19 cellular contexts compared by ENCODE assay signal in the genomic region with DNA sequence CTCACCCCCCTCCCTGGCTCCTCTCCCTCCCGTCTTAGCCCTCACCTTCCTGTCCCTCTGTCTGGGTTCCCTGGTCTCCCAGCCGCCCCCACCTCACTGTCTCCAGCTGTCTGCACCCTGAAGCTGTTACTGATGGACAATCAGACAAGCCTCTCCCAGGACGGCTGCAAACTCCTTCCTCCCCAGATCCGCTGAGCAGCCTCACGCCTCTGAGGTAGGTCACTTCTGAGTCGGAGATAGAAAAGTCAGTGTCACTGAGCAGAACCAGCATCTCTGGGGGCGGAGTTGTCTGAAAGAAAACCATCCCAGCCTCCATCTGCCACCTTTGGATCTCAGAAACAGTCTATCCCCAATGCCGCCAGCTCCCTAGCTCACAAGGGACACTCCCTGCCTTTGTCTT. TPM values are rescaled to one million over a fixed set of nuclear protein-coding genes. Genes with fewer than 3 reads are reported as not detected.
DNase-seq lines count a peak whose midpoint lies in the region; ATAC-seq and TF ChIP-seq lines count a peak whose summit lies in the region.
"Had no signal": no experiment of that assay in that cellular context is flagged by ENCODE, and none has a peak within 500 bp of the region (broad histone marks: within the 10 kb centered on the region; RNA-seq: fewer than 3 reads in every experiment).

No MANE protein-coding gene starts in this region.

- no peaks in the 10 kb centered on the region for H3K9me3 Mint-ChIP-seq in stimulated activated naive CD8-positive, alpha-beta T cell treated with anti-CD3 and anti-CD28 coated beads, Interleukin-15, amount 100 ng/mL, for 72 hours
- H3K9me3 Mint-ChIP-seq: CD8-positive, alpha-beta memory T cell had no signal

- WGBS in spleen, 5 donors: 43 to 53% (median 48%) methylated on average over 8 of the region's 8 CpGs
- WGBS in thyroid gland, 2 donors: 70 to 73% methylated on average over 8 of the region's 8 CpGs

- in situ Hi-C loops in brain microvascular endothelial cell (cut with HindIII; ENCODE audit: low pct_ligation_motif_present, low sequenced_read_pairs): loop anchor here (25.0 kb wide), 1 partner anchor 255 kb away; no protein-coding TSS in a partner anchor

- TF ChIP-seq CTCF in brain microvascular endothelial cell (IDR thresholded peaks at IDR 0.05; ENCODE audit: low read depth, low read length, missing control alignments) (no peak), spleen (IDR thresholded peaks at IDR 0.05 in 8 of 11, conservative IDR thresholded peaks at IDR 0.05 in 3 of 11) (no peak), thyroid gland (IDR thresholded peaks at IDR 0.05) (no peak), colonic mucosa (IDR thresholded peaks at IDR 0.05) (no peak)

- no peak overlapping the region for H3K9ac ChIP-seq in colonic mucosa (ENCODE audit: low read depth in 2 of 2, low read length in 2 of 2)
- H3K9ac ChIP-seq: KMS-11 had no signal

- DNase-seq in stimulated activated naive CD8-positive, alpha-beta T cell treated with anti-CD3 and anti-CD28 coated beads, Interleukin-15, amount 100 ng/mL, for 72 hours: no peak
- no peak for DNase-seq in stimulated activated naive CD8-positive, alpha-beta T cell treated with anti-CD3 and anti-CD28 coated beads, Interleukin-15, Interleukin-2, amounts not matched to agents 100 U/mL and 50 U/mL, for 24 hours
- DNase-seq in brain microvascular endothelial cell: peak; percentile 35
- peak; percentile 16 for DNase-seq in kidney tubule cell (ENCODE audit: low spot score)
- DNase-seq in spleen: peak; percentile 39
- DNase-seq in thyroid gland: no peak
- no peak for DNase-seq in colonic mucosa
- no peak for DNase-seq in NOMO-1 treated with DMSO at 0.1 percent for 48 hours (lab: John Stamatoyannopoulos, UW; ENCODE audit: unreplicated experiment)
- DNase-seq: ACHN; CD8-positive, alpha-beta memory T cell; MG63; NCI-H1105 treated with DMSO at 0.1 percent for 48 hours; NCI-H187 treated with DMSO at 0.1 percent for 48 hours; NCI-H2171; NCI-H510A had no signal

- no peaks in the 10 kb centered on the region for H3K4me1 Mint-ChIP-seq in stimulated activated naive CD8-positive, alpha-beta T cell treated with anti-CD3 and anti-CD28 coated beads, Interleukin-15, amount 100 ng/mL, for 72 hours
- H3K4me1 Mint-ChIP-seq: B cell; CD8-positive, alpha-beta memory T cell had no signal

- H3K27ac ChIP-seq in brain microvascular endothelial cell (no peak overlapping the region), spleen (no peak overlapping the region), thyroid gland (no peak overlapping the region), colonic mucosa (no peak overlapping the region)
- H3K27ac ChIP-seq: KMS-11, RWPE1, SJSA1 had no signal

- no peak overlapping the region for H3K4me3 Mint-ChIP-seq in stimulated activated naive CD8-positive, alpha-beta T cell treated with anti-CD3 and anti-CD28 coated beads, Interleukin-15, amount 100 ng/mL, for 72 hours
- H3K4me3 Mint-ChIP-seq: B cell; CD8-positive, alpha-beta memory T cell had no signal

- H3K36me3 ChIP-seq in brain microvascular endothelial cell (replicated peaks): no peaks in the 10 kb centered on the region
- H3K36me3 ChIP-seq in spleen: no peaks in the 10 kb centered on the region
- no peaks in the 10 kb centered on the region for H3K36me3 ChIP-seq in thyroid gland
- no peaks in the 10 kb centered on the region for H3K36me3 ChIP-seq in colonic mucosa
- H3K36me3 ChIP-seq: MG63, SJSA1 had no signal

- no peaks in the 10 kb centered on the region for H3K27me3 ChIP-seq in brain microvascular endothelial cell (replicated peaks)
- H3K27me3 ChIP-seq in spleen (replicated peaks in 1 of 7): peaks cover 0 to 68% (median 0%) of the 10 kb centered on the region in 7 donors
- no peaks in the 10 kb centered on the region for H3K27me3 ChIP-seq in thyroid gland
- no peaks in the 10 kb centered on the region for H3K27me3 ChIP-seq in colonic mucosa
- H3K27me3 ChIP-seq: MG63 had no signal

- no peak for TF ChIP-seq POLR2A in spleen (IDR thresholded peaks at IDR 0.05)
- no peak for TF ChIP-seq POLR2A in thyroid gland (IDR thresholded peaks at IDR 0.05)

- intact Hi-C loops in spleen (cut with DNase I; ENCODE audit: low total_unique reads) (no loop called here), thyroid gland (cut with DNase I) (no loop called here), colonic mucosa (cut with DNase I) (no loop called here)

- H3K27me3 Mint-ChIP-seq in stimulated activated naive CD8-positive, alpha-beta T cell treated with anti-CD3 and anti-CD28 coated beads, Interleukin-15, amount 100 ng/mL, for 72 hours: peaks cover 33% of the 10 kb centered on the region

- H3K27ac Mint-ChIP-seq in stimulated activated naive CD8-positive, alpha-beta T cell treated with anti-CD3 and anti-CD28 coated beads, Interleukin-15, amount 100 ng/mL, for 72 hours: peak overlapping the region; percentile 9 to 84
- H3K27ac Mint-ChIP-seq: B cell had no signal

- H3K4me1 ChIP-seq in spleen: no peaks in the 10 kb centered on the region
- peaks cover 0 to 18% of the 10 kb centered on the region in 2 donors for H3K4me1 ChIP-seq in thyroid gland
- no peaks in the 10 kb centered on the region for H3K4me1 ChIP-seq in colonic mucosa
- H3K4me1 ChIP-seq: SJSA1 had no signal

- ATAC-seq in stimulated activated naive CD8-positive, alpha-beta T cell treated with anti-CD3 and anti-CD28 coated beads, Interleukin-15, amount 100 ng/mL, for 72 hours: no peak
- ATAC-seq in stimulated activated naive CD8-positive, alpha-beta T cell treated with anti-CD3 and anti-CD28 coated beads, Interleukin-15, Interleukin-2, amounts not matched to agents 100 U/mL and 50 U/mL, for 24 hours: no peak

- H3K4me3 ChIP-seq in brain microvascular endothelial cell (ENCODE audit: low read depth, low read length) (no peak overlapping the region), spleen (no peak overlapping the region), thyroid gland (replicated peaks in 1 of 3) (no peak overlapping the region), colonic mucosa (no peak overlapping the region)
- H3K4me3 ChIP-seq: MG63, SJSA1 had no signal

- H3K9me3 ChIP-seq in spleen (peaks cover 0 to 6% (median 0%) of the 10 kb centered on the region in 8 donors), thyroid gland (no peaks in the 10 kb centered on the region), colonic mucosa (no peaks in the 10 kb centered on the region)
- H3K9me3 ChIP-seq: MG63, SJSA1 had no signal

RNA-seq across cellular contexts. Expression of a gene that starts 27.4 kb away (rescaled TPM):
- total RNA-seq in spleen: 1 to 10 TPM in 6 of 7 donors, under 1 TPM in 1; 0.77 to 2.8 (median 1.8) TPM
- polyA plus RNA-seq in spleen: 1 to 10 TPM; 1.6 to 3.2 (median 1.7) TPM
- 1 to 10 TPM; 2.1 to 7.2 (median 4.6) TPM for total RNA-seq in thyroid gland
- 1 to 10 TPM; 4.2 to 4.5 TPM for total RNA-seq in colonic mucosa

Comparison
In these comparisons a context has a peak if more than half of its experiments do, and no peak if none do; other contexts are left out.
1. DNase-seq: peak in brain microvascular endothelial cell (single experiment), kidney tubule cell (single experiment) and spleen (single experiment); none in stimulated activated naive CD8-positive, alpha-beta T cell treated with anti-CD3 and anti-CD28 coated beads, Interleukin-15, amount 100 ng/mL, for 72 hours (0 of 2), stimulated activated naive CD8-positive, alpha-beta T cell treated with anti-CD3 and anti-CD28 coated beads, Interleukin-15, Interleukin-2, amounts not matched to agents 100 U/mL and 50 U/mL, for 24 hours (single experiment), thyroid gland (0 of 2), colonic mucosa (single experiment) and NOMO-1 treated with DMSO at 0.1 percent for 48 hours (single experiment).